Comparison of ENCODE assay signal across 8 cellular contexts in genomic region chr18:49486617-49486958, GRCh38. TPM values are rescaled to one million over a fixed set of nuclear protein-coding genes. Genes with fewer than 3 reads are reported as not detected.
A peak's percentile ranks its signal among the peaks of the same experiment; 100 is the strongest.
DNase-seq lines count a peak whose midpoint lies in the region; ATAC-seq and TF ChIP-seq lines count a peak whose summit lies in the region.

No MANE protein-coding gene starts in this region.

- H3K4me3 ChIP-seq in AG04450 (ENCODE audit: low read depth, low read length) = peak overlapping the region; percentile 89
- peak overlapping the region; percentile 94 for H3K4me3 ChIP-seq in ovary

- H3K9me3 ChIP-seq in AG04450 (ENCODE audit: control insufficient read depth, insufficient read depth, low read length) (no peaks in the 10 kb centered on the region), ovary (no peaks in the 10 kb centered on the region)

- peak overlapping the region; percentile 86 for H3K27ac ChIP-seq in AG04450 (ENCODE audit: low read depth, low read length)
- H3K27ac ChIP-seq in ovary = peak overlapping the region; percentile 51 to 94

- TF ChIP-seq CTCF in AG04450 (IDR thresholded peaks at IDR 0.05; ENCODE audit: low read depth, low read length) = no peak
- no peak for TF ChIP-seq CTCF in ovary (IDR thresholded peaks at IDR 0.05)
- no peak for TF ChIP-seq CTCF in GM20000 (IDR thresholded peaks at IDR 0.05; ENCODE audit: extremely low read depth, missing control alignments)

- no peak for DNase-seq in AG04450 (ENCODE audit: low read depth, low spot score)
- peak; percentile 10 for DNase-seq in SW480 (ENCODE audit: low spot score)
- peak; percentile 46 for DNase-seq in fibroblast of peridontal ligament (ENCODE audit: extremely low read depth)
- no peak for DNase-seq in ovary
- DNase-seq in AG08396 (ENCODE audit: low spot score) = no peak
- no peak for DNase-seq in stimulated activated CD4-positive, alpha-beta T cell treated with anti-CD3 and anti-CD28 coated beads, Interleukin-1b, Interleukin-23, amount 100 ng/mL, for 48 hours
- no peak for DNase-seq in GM20000 (ENCODE audit: low spot score)

- no peak for TF ChIP-seq EP300 in ovary (IDR thresholded peaks at IDR 0.05)

- CTCF ChIA-PET in AG04450 (lab: Charles Lee) = interaction anchor here (0.5 to 1.1 kb wide), 3 partner anchors 19 to 326 kb away, joined by 4 read pairs; no protein-coding TSS in a partner anchor

- TF ChIP-seq POLR2A in ovary (IDR thresholded peaks at IDR 0.05) = no peak

- peaks cover 6% of the 10 kb centered on the region for H3K4me1 ChIP-seq in ovary (ENCODE audit: insufficient read depth)

- POLR2A ChIA-PET in AG04450 (lab: Yijun Ruan, JAX) = interaction anchor here (0.6 to 1.7 kb wide), 7 partner anchors 8 to 1256 kb away, joined by 3 to 14 read pairs (median 4); no protein-coding TSS in a partner anchor

- H3K36me3 ChIP-seq in ovary = no peaks in the 10 kb centered on the region

- 0 to 1% (median 0%) methylated on average over 10 of the region's 10 CpGs for WGBS in ovary, 3 donors

- ATAC-seq in GM21737 (IDR thresholded peaks at IDR 0.05; ENCODE audit: unreplicated experiment) = peak; percentile 21

- no peaks in the 10 kb centered on the region for H3K27me3 ChIP-seq in AG04450 (ENCODE audit: control insufficient read depth, insufficient read depth, low read length)
- H3K27me3 ChIP-seq in ovary = no peaks in the 10 kb centered on the region

- intact Hi-C loops in ovary (cut with DNase I) = loop anchor here in 2 of 4 donors (10.0 kb wide), 2 partner anchors 542 to 812 kb away; no protein-coding TSS in a partner anchor

RNA-seq across cellular contexts. Expression of gene C18orf32, which starts 0.4 kb away (rescaled TPM):
- polyA plus RNA-seq in AG04450 (2011; rRNA removed) (31.9 and 47.6 TPM in 2 replicates), ovary (10 to 100 TPM; 60.0 to 81.3 TPM)
- 2.3 and 2.8 TPM in 2 replicates for polyA minus RNA-seq in AG04450 (2011; rRNA and poly(A)+ RNA removed)
- 10 to 100 TPM; 35.4 to 51.4 (median 44.9) TPM for total RNA-seq in ovary

RNA-seq across cellular contexts. Expression of gene RPL17, which starts 5.7 kb away (rescaled TPM):
- 5,423 and 5,450 TPM in 2 replicates for polyA plus RNA-seq in AG04450 (2011; rRNA removed)
- 692 and 788 TPM in 2 replicates for polyA minus RNA-seq in AG04450 (2011; rRNA and poly(A)+ RNA removed)
- 1,000 to 10,000 TPM; 3,089 to 8,014 (median 3,638) TPM for total RNA-seq in ovary
- polyA plus RNA-seq in ovary = 1,000 to 10,000 TPM; 3,009 to 5,423 TPM

RNA-seq across cellular contexts. Expression of gene DYM, which starts 26.1 kb away (rescaled TPM):
- 70.7 and 80.6 TPM in 2 replicates for polyA plus RNA-seq in AG04450 (2011; rRNA removed)
- polyA minus RNA-seq in AG04450 (2011; rRNA and poly(A)+ RNA removed) = 69.1 and 96.6 TPM in 2 replicates
- 10 to 100 TPM; 64.1 to 96.0 (median 78.5) TPM for total RNA-seq in ovary
- 10 to 100 TPM; 26.2 to 61.5 TPM for polyA plus RNA-seq in ovary

Comparison
In these comparisons a context has a peak if more than half of its experiments do, and no peak if none do; other contexts are left out.
1. DNase-seq: peak in SW480 (single experiment) and fibroblast of peridontal ligament (single experiment); none in AG04450 (single experiment), ovary (0 of 5), AG08396 (single experiment), stimulated activated CD4-positive, alpha-beta T cell treated with anti-CD3 and anti-CD28 coated beads, Interleukin-1b, Interleukin-23, amount 100 ng/mL, for 48 hours (single experiment) and GM20000 (single experiment).